8 cellular contexts compared by ENCODE assay signal in the genomic region with DNA sequence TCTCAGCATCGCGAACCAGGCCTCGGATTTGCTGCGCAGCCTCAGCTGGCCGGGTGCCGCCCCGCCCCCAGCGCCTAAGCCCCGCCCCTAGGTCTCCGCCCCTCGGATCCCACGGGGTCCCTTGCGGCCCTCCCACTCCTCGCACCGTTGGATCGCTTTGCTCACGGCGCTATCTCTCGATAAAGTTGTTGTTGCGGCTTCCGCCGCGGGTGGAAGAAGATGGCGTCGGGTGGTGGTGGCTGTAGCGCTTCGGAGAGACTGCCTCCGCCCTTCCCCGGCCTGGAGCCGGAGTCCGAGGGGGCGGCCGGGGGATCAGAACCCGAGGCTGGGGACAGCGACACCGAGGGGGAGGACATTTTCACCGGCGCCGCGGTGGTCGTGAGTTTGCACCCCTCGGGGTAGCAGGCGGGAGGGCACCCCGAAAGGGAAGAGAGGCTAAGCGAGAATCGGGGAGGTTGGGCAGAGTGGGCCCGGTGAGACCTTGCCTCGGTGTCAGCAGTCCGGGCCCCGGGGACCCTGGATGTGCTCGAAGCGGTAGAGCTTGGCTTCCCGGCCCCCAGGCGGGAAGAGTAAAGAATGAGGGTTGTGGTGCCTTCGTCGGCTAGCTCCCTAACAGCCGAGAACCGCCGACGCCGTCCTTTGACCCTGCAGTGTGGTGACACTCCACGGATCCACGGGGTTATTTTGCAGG. TPM values are rescaled to one million over a fixed set of nuclear protein-coding genes. Genes with fewer than 3 reads are reported as not detected.
DNase-seq lines count a peak whose midpoint lies in the region; ATAC-seq and TF ChIP-seq lines count a peak whose summit lies in the region.

A gene with protein sequence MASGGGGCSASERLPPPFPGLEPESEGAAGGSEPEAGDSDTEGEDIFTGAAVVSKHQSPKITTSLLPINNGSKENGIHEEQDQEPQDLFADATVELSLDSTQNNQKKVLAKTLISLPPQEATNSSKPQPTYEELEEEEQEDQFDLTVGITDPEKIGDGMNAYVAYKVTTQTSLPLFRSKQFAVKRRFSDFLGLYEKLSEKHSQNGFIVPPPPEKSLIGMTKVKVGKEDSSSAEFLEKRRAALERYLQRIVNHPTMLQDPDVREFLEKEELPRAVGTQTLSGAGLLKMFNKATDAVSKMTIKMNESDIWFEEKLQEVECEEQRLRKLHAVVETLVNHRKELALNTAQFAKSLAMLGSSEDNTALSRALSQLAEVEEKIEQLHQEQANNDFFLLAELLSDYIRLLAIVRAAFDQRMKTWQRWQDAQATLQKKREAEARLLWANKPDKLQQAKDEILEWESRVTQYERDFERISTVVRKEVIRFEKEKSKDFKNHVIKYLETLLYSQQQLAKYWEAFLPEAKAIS (plus strand): TSS at position 188 of the 691 bp plus-strand sequence. CDS start 32 bp downstream, at position 220.

- H3K9me3 Mint-ChIP-seq in WTC11 = no peaks in the 10 kb centered on the region

- intact Hi-C loops in mammary epithelial cell (cut with micrococcal nuclease) = loop anchor here (1.0 to 10.0 kb wide), 3 partner anchors 57 to 591 kb away; a partner anchor contains a TSS

- H3K27ac Mint-ChIP-seq in WTC11 = peak within 1 kb of the TSS; percentile 91

- H3K27me3 Mint-ChIP-seq in WTC11 (ENCODE audit: low read depth) = no peaks in the 10 kb centered on the region

- H3K4me3 ChIP-seq in mammary epithelial cell (replicated peaks in 1 of 3; ENCODE audit: insufficient read depth in 1 of 3, low read depth in 2 of 3, low read length in 3 of 3) (peak within 1 kb of the TSS; percentile 80 to 98 (median 94)), iPS-20b (ENCODE audit: low read length) (peak within 1 kb of the TSS; percentile 80), skeletal muscle tissue (ENCODE audit: low read length in 3 of 3) (peak within 1 kb of the TSS; percentile 94 to 96 (median 95))

- H3K9ac ChIP-seq in mammary epithelial cell (ENCODE audit: insufficient read depth, low read length) = peak within 1 kb of the TSS; percentile 86
- peak within 1 kb of the TSS; percentile 84 for H3K9ac ChIP-seq in iPS-20b (ENCODE audit: low read depth, low read length)
- peak within 1 kb of the TSS; percentile 93 to 97 (median 97) for H3K9ac ChIP-seq in skeletal muscle tissue (ENCODE audit: low read depth in 1 of 3, low read length in 3 of 3)

- ATAC-seq in GM18861 (IDR thresholded peaks at IDR 0.05; ENCODE audit: unreplicated experiment) (peak; percentile 37), HG03175 (IDR thresholded peaks at IDR 0.05; ENCODE audit: unreplicated experiment) (peak; percentile 49), WTC11 (peak; percentile 62)

- H4K20me1 ChIP-seq in mammary epithelial cell (ENCODE audit: insufficient read depth, low read length) = no peaks in the 10 kb centered on the region

- DNase-seq in A172 (ENCODE audit: low spot score) (peak; percentile 85), NCI-H345 (lab: John Stamatoyannopoulos, UW) (peak; percentile 90), WTC11 (ENCODE audit: low spot score) (peak; percentile 85), mammary epithelial cell (peak; percentile 90)

- peak within 1 kb of the TSS; percentile 93 for H2AFZ ChIP-seq in mammary epithelial cell (ENCODE audit: low read depth, low read length)

- CTCF ChIA-PET in WTC11 (lab: Charles Lee) (interaction anchor here (1.0 kb wide), 1 partner anchor 53 kb away, joined by 4 read pairs; no protein-coding TSS in a partner anchor), mammary epithelial cell (lab: Charles Lee; ENCODE audit: low non-redundant PET) (interaction anchor here (0.6 to 0.7 kb wide), 2 partner anchors 21 to 54 kb away, joined by 3 to 7 read pairs; no protein-coding TSS in a partner anchor)

- POLR2A ChIA-PET in WTC11 (lab: Charles Lee) = interaction anchor here (0.5 kb wide), 1 partner anchor 338 kb away, joined by 3 read pairs; no protein-coding TSS in a partner anchor

- peak within 1 kb of the TSS; percentile 99 for H3K4me3 Mint-ChIP-seq in WTC11

- peaks cover 33% of the 10 kb centered on the region for H3K4me1 ChIP-seq in mammary epithelial cell (ENCODE audit: insufficient read depth, low read length)
- peaks cover 11% of the 10 kb centered on the region for H3K4me1 ChIP-seq in iPS-20b (ENCODE audit: insufficient read depth, low read length)
- H3K4me1 ChIP-seq in skeletal muscle tissue (ENCODE audit: control insufficient read depth in 3 of 3, insufficient read depth in 3 of 3, low read length in 3 of 3) = peaks cover 33 to 63% (median 54%) of the 10 kb centered on the region in 3 donors

- WGBS in mammary epithelial cell (ENCODE audit: low coverage, missing lambda C conversion rate) = 2% methylated on average over 29 of the region's 63 CpGs

- H3K36me3 Mint-ChIP-seq in WTC11 = 0 out of 2 replicates have a peak, but pooled peaks cover 2% of the 10 kb centered on the region

- no peaks in the 10 kb centered on the region for H3K9me3 ChIP-seq in mammary epithelial cell (replicated peaks; ENCODE audit: insufficient read depth, low read length)
- no peaks in the 10 kb centered on the region for H3K9me3 ChIP-seq in iPS-20b (ENCODE audit: insufficient read depth, low read depth, low read length)
- no peaks in the 10 kb centered on the region for H3K9me3 ChIP-seq in skeletal muscle tissue (ENCODE audit: control insufficient read depth in 3 of 3, low read length in 3 of 3)

- H3K4me1 Mint-ChIP-seq in WTC11 = peaks cover 40% of the 10 kb centered on the region

- dilution Hi-C loops in mammary epithelial cell (cut with HindIII; ENCODE audit: low sequenced_read_pairs) = no loop called here

- H3K36me3 ChIP-seq in mammary epithelial cell (ENCODE audit: insufficient read depth, low read length) (no peaks in the 10 kb centered on the region), iPS-20b (ENCODE audit: insufficient read depth, low read depth, low read length) (no peaks in the 10 kb centered on the region), skeletal muscle tissue (ENCODE audit: control insufficient read depth in 3 of 3, insufficient read depth in 3 of 3, low read length in 3 of 3) (peaks cover 0 to 2% (median 0%) of the 10 kb centered on the region in 3 donors)

- H3K27ac ChIP-seq in mammary epithelial cell (ENCODE audit: insufficient read depth, low read depth, low read length) (peak within 1 kb of the TSS; percentile 69), iPS-20b (ENCODE audit: low read length) (no peak within 1 kb of the TSS), skeletal muscle tissue (ENCODE audit: low read depth, low read length) (peak within 1 kb of the TSS; percentile 89)

- peaks cover 80% of the 10 kb centered on the region for H3K79me2 ChIP-seq in mammary epithelial cell (ENCODE audit: insufficient read depth, low read length)

- TSS peak; percentile 21 for BruUV-seq in mammary epithelial cell (replicated peaks; lab: Mats Ljungman, UMichigan)

- TF ChIP-seq CTCF in WTC11 (IDR thresholded peaks at IDR 0.05) (no peak), mammary epithelial cell (conservative IDR thresholded peaks at IDR 0.05 in 1 of 2, IDR thresholded peaks at IDR 0.05 in 1 of 2; ENCODE audit: extremely low read depth in 1 of 2, insufficient read depth in 1 of 2, low read depth in 1 of 2, low read length in 2 of 2) (no peak)

- in situ Hi-C loops in mammary epithelial cell (cut with MboI; ENCODE audit: low sequenced_read_pairs in 2 of 2) = no loop called here

- no peaks in the 10 kb centered on the region for H3K27me3 ChIP-seq in mammary epithelial cell (ENCODE audit: insufficient read depth, low read length)
- no peaks in the 10 kb centered on the region for H3K27me3 ChIP-seq in iPS-20b (ENCODE audit: insufficient read depth, low read length)
- no peaks in the 10 kb centered on the region for H3K27me3 ChIP-seq in skeletal muscle tissue (ENCODE audit: control insufficient read depth in 3 of 3, insufficient read depth in 3 of 3, low read length in 3 of 3)

- H3K4me2 ChIP-seq in mammary epithelial cell (ENCODE audit: insufficient read depth, low read depth, low read length) = peak within 1 kb of the TSS; percentile 92

TF ChIP-seq in WTC11, 78 proteins besides CTCF, POLR2A, EP300 and RAD21 (continues in another document):
- TF ChIP-seq TP53 (CRISPR knock-in tag; IDR thresholded peaks at IDR 0.05) (no peak), ZNF232 (CRISPR knock-in tag; IDR thresholded peaks at IDR 0.05) (0 out of 2 replicates have a peak, but pooled peaks have one; percentile 49)
- TF ChIP-seq, protein P1, sequence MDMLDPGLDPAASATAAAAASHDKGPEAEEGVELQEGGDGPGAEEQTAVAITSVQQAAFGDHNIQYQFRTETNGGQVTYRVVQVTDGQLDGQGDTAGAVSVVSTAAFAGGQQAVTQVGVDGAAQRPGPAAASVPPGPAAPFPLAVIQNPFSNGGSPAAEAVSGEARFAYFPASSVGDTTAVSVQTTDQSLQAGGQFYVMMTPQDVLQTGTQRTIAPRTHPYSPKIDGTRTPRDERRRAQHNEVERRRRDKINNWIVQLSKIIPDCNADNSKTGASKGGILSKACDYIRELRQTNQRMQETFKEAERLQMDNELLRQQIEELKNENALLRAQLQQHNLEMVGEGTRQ (CRISPR knock-in tag; IDR thresholded peaks at IDR 0.05) = peak; percentile 55

RNA-seq across cellular contexts. Expression of the gene that starts here (rescaled TPM):
- 30.7 TPM in 2 replicates for total RNA-seq in A172 (2014; rRNA removed; shearing (Covaris generic))
- total RNA-seq in WTC11 (2021) (60.2 to 65.7 TPM (median 61.8 TPM) in 3 replicates), mammary epithelial cell (100 to 1,000 TPM in 1 of 2 donors, 10 to 100 TPM in 1; 42.5 to 100 TPM), skeletal muscle tissue (26.6 TPM)
- polyA plus RNA-seq in mammary epithelial cell = 75.5 TPM
- 35.7 TPM for polyA minus RNA-seq in mammary epithelial cell
